9 cellular contexts compared by ENCODE assay signal in the genomic region with DNA sequence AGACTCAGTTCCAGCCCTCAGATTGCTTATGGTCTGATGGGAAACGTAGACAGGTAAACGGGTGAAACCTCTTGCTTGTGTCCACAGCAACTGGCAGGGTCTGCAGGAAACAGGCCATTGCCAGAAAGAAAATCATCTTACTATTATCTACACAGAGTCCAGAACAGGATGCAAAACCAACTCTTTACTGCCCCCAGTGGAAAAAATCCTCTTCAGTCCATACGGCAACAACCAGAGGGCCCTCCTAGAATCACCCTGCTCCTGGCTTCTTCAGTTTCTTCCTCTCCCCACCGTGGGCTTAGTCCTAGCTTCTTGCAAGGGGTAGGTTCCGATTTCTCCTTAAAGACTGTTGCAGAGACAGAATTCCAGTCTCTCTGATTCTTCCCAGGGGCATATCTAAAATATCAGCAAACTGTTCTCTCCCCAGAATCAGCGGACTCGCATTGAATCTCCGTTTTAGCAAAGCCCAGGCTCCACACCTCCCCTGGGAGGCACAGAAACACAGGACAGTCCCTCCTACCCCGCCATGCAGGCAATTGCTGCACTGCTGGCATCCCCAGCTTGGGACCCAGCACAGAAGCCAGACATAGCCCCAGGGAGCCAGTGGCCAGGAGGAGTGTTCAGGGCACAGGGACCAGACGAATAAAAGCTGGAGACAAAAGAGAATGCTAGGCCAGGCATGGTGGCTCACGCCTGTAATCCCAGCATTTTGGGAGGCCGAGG. TPM values are rescaled to one million over a fixed set of nuclear protein-coding genes. Genes with fewer than 3 reads are reported as not detected.
DNase-seq lines count a peak whose midpoint lies in the region; ATAC-seq and TF ChIP-seq lines count a peak whose summit lies in the region.
"Had no signal": no experiment of that assay in that cellular context is flagged by ENCODE, and none has a peak within 500 bp of the region (broad histone marks: within the 10 kb centered on the region; RNA-seq: fewer than 3 reads in every experiment).

No MANE protein-coding gene starts in this region.

- TF ChIP-seq CTCF in LNCAP (IDR thresholded peaks at IDR 0.05): peak; percentile 33; the same call in 1 of the 2 replicates
- TF ChIP-seq CTCF in WI38 (IDR thresholded peaks at IDR 0.05; ENCODE audit: low read depth, low read length): peak; percentile 24; the same call in 1 of the 2 replicates
- TF ChIP-seq CTCF in right atrium auricular region (IDR thresholded peaks at IDR 0.05): peak; percentile 35 to 71

- DNase-seq in DMS 273 (lab: John Stamatoyannopoulos, UW; ENCODE audit: unreplicated experiment): peak; percentile 70
- DNase-seq in DMS 273 treated with DMSO at 0.1 percent for 48 hours (lab: John Stamatoyannopoulos, UW): no peak
- no peak for DNase-seq in right atrium auricular region (ENCODE audit: low spot score)
- no peak for DNase-seq in activated CD8-positive, alpha-beta memory T cell treated with anti-CD3 and anti-CD28 coated beads for 24 hours

- no peak overlapping the region for H3K27ac ChIP-seq in right atrium auricular region

- no peaks in the 10 kb centered on the region for H3K36me3 Mint-ChIP-seq in stimulated activated memory B cell treated with anti-CD40 and anti-IgM and Interleukin-4, amounts not matched to agents 10 μg/mL and 1 μg/mL and 100 μg/mL, for 72 hours
- H3K36me3 Mint-ChIP-seq: activated naive CD8-positive, alpha-beta T cell had no signal

- H3K9me3 ChIP-seq in right atrium auricular region: no peaks in the 10 kb centered on the region

- H3K27me3 ChIP-seq in right atrium auricular region: no peaks in the 10 kb centered on the region

- H3K9me3 Mint-ChIP-seq in stimulated activated memory B cell treated with anti-CD40 and anti-IgM and Interleukin-4, amounts not matched to agents 10 μg/mL and 1 μg/mL and 100 μg/mL, for 72 hours: peaks cover 5% of the 10 kb centered on the region

- H3K27ac Mint-ChIP-seq in stimulated activated memory B cell treated with anti-CD40 and anti-IgM and Interleukin-4, amounts not matched to agents 10 μg/mL and 1 μg/mL and 100 μg/mL, for 72 hours: no peak overlapping the region
- H3K27ac Mint-ChIP-seq: activated naive CD8-positive, alpha-beta T cell had no signal

- H3K27me3 Mint-ChIP-seq in stimulated activated memory B cell treated with anti-CD40 and anti-IgM and Interleukin-4, amounts not matched to agents 10 μg/mL and 1 μg/mL and 100 μg/mL, for 72 hours: no peaks in the 10 kb centered on the region

- no peak overlapping the region for H3K4me3 Mint-ChIP-seq in stimulated activated memory B cell treated with anti-CD40 and anti-IgM and Interleukin-4, amounts not matched to agents 10 μg/mL and 1 μg/mL and 100 μg/mL, for 72 hours
- H3K4me3 Mint-ChIP-seq: activated naive CD8-positive, alpha-beta T cell had no signal

- peaks cover 0 to 19% of the 10 kb centered on the region in 2 donors for H3K4me1 ChIP-seq in right atrium auricular region

- ATAC-seq in GM21723 (IDR thresholded peaks at IDR 0.05; ENCODE audit: unreplicated experiment): peak; percentile 87
- peak; percentile 75 for ATAC-seq in stimulated activated memory B cell treated with anti-CD40 and anti-IgM and Interleukin-4, amounts not matched to agents 10 μg/mL and 1 μg/mL and 100 μg/mL, for 72 hours

- H3K4me3 ChIP-seq in WI38 (ENCODE audit: low read depth, low read length) (no peak overlapping the region), right atrium auricular region (no peak overlapping the region)

- no peaks in the 10 kb centered on the region for H3K36me3 ChIP-seq in right atrium auricular region

- no peaks in the 10 kb centered on the region for H3K4me1 Mint-ChIP-seq in stimulated activated memory B cell treated with anti-CD40 and anti-IgM and Interleukin-4, amounts not matched to agents 10 μg/mL and 1 μg/mL and 100 μg/mL, for 72 hours

RNA-seq across cellular contexts. Expression of gene SH3RF1, which starts 41.0 kb away (rescaled TPM):
- total RNA-seq in right atrium auricular region: 10 to 100 TPM in 1 of 2 donors, 1 to 10 TPM in 1; 7.8 to 12.4 TPM
